15 cellular contexts compared by ENCODE assay signal in genomic region chr9:128901379-128901778, GRCh38. TPM values are rescaled to one million over a fixed set of nuclear protein-coding genes. Genes with fewer than 3 reads are reported as not detected.
DNase-seq lines count a peak whose midpoint lies in the region; ATAC-seq and TF ChIP-seq lines count a peak whose summit lies in the region.
"Had no signal": no experiment of that assay in that cellular context is flagged by ENCODE, and none has a peak within 500 bp of the region (broad histone marks: within the 10 kb centered on the region; RNA-seq: fewer than 3 reads in every experiment).

No MANE protein-coding gene starts in this region.

- no peak overlapping the region for H3K4me3 Mint-ChIP-seq in activated T-cell treated with anti-CD3 and anti-CD28 coated beads, Interleukin-2, amount 50 U/mL, for 24 hours
- H3K4me3 Mint-ChIP-seq in activated T-cell treated with anti-CD3 and anti-CD28 coated beads, Interleukin-2, amount 50 U/mL, for 4 hours, result no peak overlapping the region
- no peak overlapping the region for H3K4me3 Mint-ChIP-seq in activated CD4-positive, alpha-beta memory T cell treated with anti-CD3 and anti-CD28 coated beads, Interleukin-2, amount 10 ng/mL, durations not matched to agents 7 days and 5 days
- no peak overlapping the region for H3K4me3 Mint-ChIP-seq in osteocyte (ENCODE audit: unreplicated experiment)

- peaks cover 70% of the 10 kb centered on the region for H3K4me1 Mint-ChIP-seq in activated T-cell treated with anti-CD3 and anti-CD28 coated beads, Interleukin-2, amount 50 U/mL, for 24 hours (ENCODE audit: low read depth)
- peaks cover 76% of the 10 kb centered on the region for H3K4me1 Mint-ChIP-seq in activated T-cell treated with anti-CD3 and anti-CD28 coated beads, Interleukin-2, amount 50 U/mL, for 4 hours (ENCODE audit: low read depth)
- H3K4me1 Mint-ChIP-seq in activated CD4-positive, alpha-beta memory T cell treated with anti-CD3 and anti-CD28 coated beads, Interleukin-2, amount 10 ng/mL, durations not matched to agents 7 days and 5 days, result peaks cover 84% of the 10 kb centered on the region
- H3K4me1 Mint-ChIP-seq in osteocyte (ENCODE audit: unreplicated experiment), result peaks cover 31% of the 10 kb centered on the region

- TF ChIP-seq EP300 in tibial nerve (IDR thresholded peaks at IDR 0.05), result no peak

- no peak overlapping the region for H3K4me3 ChIP-seq in tibial nerve
- H3K4me3 ChIP-seq: left lung had no signal

- H3K4me1 ChIP-seq in foreskin keratinocyte (peaks cover 24% of the 10 kb centered on the region), tibial nerve (peaks cover 0 to 45% (median 21%) of the 10 kb centered on the region in 4 donors)

- H3K27ac ChIP-seq in foreskin keratinocyte (peak overlapping the region; percentile 68), tibial nerve (peak overlapping the region in 3 of 4 donors; percentile 26 to 76 (median 76))
- H3K27ac ChIP-seq: brain microvascular endothelial cell had no signal

- 75 to 80% methylated on average over 6 to 7 of the region's 7 CpGs for WGBS in tibial nerve, 2 donors

- peaks cover 31% of the 10 kb centered on the region for H3K36me3 Mint-ChIP-seq in activated T-cell treated with anti-CD3 and anti-CD28 coated beads, Interleukin-2, amount 50 U/mL, for 24 hours (ENCODE audit: low read depth)
- peaks cover 10% of the 10 kb centered on the region for H3K36me3 Mint-ChIP-seq in activated T-cell treated with anti-CD3 and anti-CD28 coated beads, Interleukin-2, amount 50 U/mL, for 4 hours (ENCODE audit: insufficient read depth)
- H3K36me3 Mint-ChIP-seq in activated CD4-positive, alpha-beta memory T cell treated with anti-CD3 and anti-CD28 coated beads, Interleukin-2, amount 10 ng/mL, durations not matched to agents 7 days and 5 days (ENCODE audit: low read depth), result peaks cover 35% of the 10 kb centered on the region
- peaks cover 3% of the 10 kb centered on the region for H3K36me3 Mint-ChIP-seq in osteocyte (ENCODE audit: unreplicated experiment)

- DNase-seq in activated T-cell treated with anti-CD3 and anti-CD28 coated beads, Interleukin-2, amount 50 U/mL, for 24 hours, result no peak
- no peak for DNase-seq in activated T-cell treated with anti-CD3 and anti-CD28 coated beads, Interleukin-2, amount 50 U/mL, for 4 hours
- no peak for DNase-seq in activated CD4-positive, alpha-beta memory T cell treated with anti-CD3 and anti-CD28 coated beads, Interleukin-2, amount 10 ng/mL, durations not matched to agents 7 days and 5 days
- DNase-seq in foreskin keratinocyte (no peak), tibial nerve (ENCODE audit: low spot score in 2 of 2) (no peak), osteocyte (ENCODE audit: extremely low spot score, unreplicated experiment) (no peak), DMS53 treated with DMSO at 0.1 percent for 48 hours (lab: John Stamatoyannopoulos, UW; ENCODE audit: unreplicated experiment) (no peak)
- DNase-seq: activated effector memory CD4-positive, alpha-beta T cell treated with Interleukin-2 at 50 U/mL for 16 hours; brain microvascular endothelial cell; H7; left lung; NK-92 treated with Interleukin-12 subunit alpha and Interleukin-12 subunit beta, amount 100 ng/mL, for 24 hours had no signal

- CTCF ChIA-PET in activated CD4-positive, alpha-beta memory T cell treated with anti-CD3 and anti-CD28 coated beads, Interleukin-2, amount 10 ng/mL, durations not matched to agents 7 days and 5 days (lab: Charles Lee), result interaction anchor here (1.2 kb wide), 1 partner anchor 22 kb away, joined by 3 read pairs; no protein-coding TSS in a partner anchor

- peak overlapping the region; percentile 22 for H3K27ac Mint-ChIP-seq in activated T-cell treated with anti-CD3 and anti-CD28 coated beads, Interleukin-2, amount 50 U/mL, for 24 hours
- H3K27ac Mint-ChIP-seq in activated CD4-positive, alpha-beta memory T cell treated with anti-CD3 and anti-CD28 coated beads, Interleukin-2, amount 10 ng/mL, durations not matched to agents 7 days and 5 days, result peak overlapping the region; percentile 96
- H3K27ac Mint-ChIP-seq in osteocyte (ENCODE audit: unreplicated experiment), result no peak overlapping the region

- TF ChIP-seq CTCF in foreskin keratinocyte (conservative IDR thresholded peaks at IDR 0.05) (no peak), tibial nerve (IDR thresholded peaks at IDR 0.05) (no peak), osteocyte (IDR thresholded peaks at IDR 0.05) (no peak)

- no peaks in the 10 kb centered on the region for H3K27me3 Mint-ChIP-seq in activated T-cell treated with anti-CD3 and anti-CD28 coated beads, Interleukin-2, amount 50 U/mL, for 24 hours
- H3K27me3 Mint-ChIP-seq in activated T-cell treated with anti-CD3 and anti-CD28 coated beads, Interleukin-2, amount 50 U/mL, for 4 hours (ENCODE audit: low read depth), result no peaks in the 10 kb centered on the region
- no peaks in the 10 kb centered on the region for H3K27me3 Mint-ChIP-seq in activated CD4-positive, alpha-beta memory T cell treated with anti-CD3 and anti-CD28 coated beads, Interleukin-2, amount 10 ng/mL, durations not matched to agents 7 days and 5 days
- no peaks in the 10 kb centered on the region for H3K27me3 Mint-ChIP-seq in osteocyte (ENCODE audit: unreplicated experiment)

- H3K9me3 Mint-ChIP-seq in activated T-cell treated with anti-CD3 and anti-CD28 coated beads, Interleukin-2, amount 50 U/mL, for 24 hours, result no peaks in the 10 kb centered on the region
- H3K9me3 Mint-ChIP-seq in activated T-cell treated with anti-CD3 and anti-CD28 coated beads, Interleukin-2, amount 50 U/mL, for 4 hours, result no peaks in the 10 kb centered on the region
- no peaks in the 10 kb centered on the region for H3K9me3 Mint-ChIP-seq in activated CD4-positive, alpha-beta memory T cell treated with anti-CD3 and anti-CD28 coated beads, Interleukin-2, amount 10 ng/mL, durations not matched to agents 7 days and 5 days
- no peaks in the 10 kb centered on the region for H3K9me3 Mint-ChIP-seq in osteocyte (ENCODE audit: unreplicated experiment)

- H3K9me3 ChIP-seq in tibial nerve, result no peaks in the 10 kb centered on the region
- H3K9me3 ChIP-seq: left lung had no signal

- H3K36me3 ChIP-seq in tibial nerve, result peaks cover 0 to 31% (median 0%) of the 10 kb centered on the region in 3 donors

- POLR2A ChIA-PET in activated CD4-positive, alpha-beta memory T cell treated with anti-CD3 and anti-CD28 coated beads, Interleukin-2, amount 10 ng/mL, durations not matched to agents 7 days and 5 days (lab: Charles Lee), result interaction anchor here (1.4 to 6.3 kb wide), 6 partner anchors 8 to 82 kb away, joined by 4 to 43 read pairs (median 8); partner anchors contain the start of genes KYAT1, LRRC8A and PHYHD1

- H3K27me3 ChIP-seq in foreskin keratinocyte, result no peaks in the 10 kb centered on the region
- H3K27me3 ChIP-seq in tibial nerve, result no peaks in the 10 kb centered on the region
- H3K27me3 ChIP-seq: brain microvascular endothelial cell, left lung had no signal

- ATAC-seq in activated T-cell treated with anti-CD3 and anti-CD28 coated beads, Interleukin-2, amount 50 U/mL, for 4 hours, result no peak
- no peak for ATAC-seq in foreskin keratinocyte
- no peak for ATAC-seq in HG03457 (IDR thresholded peaks at IDR 0.05; ENCODE audit: unreplicated experiment)
- ATAC-seq: activated CD4-positive, CD25-positive, alpha-beta regulatory T cell treated with anti-CD3 and anti-CD28 coated beads, Interleukin-2, amount 50 U/mL, for 24 hours; left lung had no signal

- TF ChIP-seq POLR2A in tibial nerve (IDR thresholded peaks at IDR 0.05), result no peak

RNA-seq across cellular contexts. Expression of gene PHYHD1, which starts 19.4 kb away (rescaled TPM):
- total RNA-seq in activated T-cell treated with anti-CD3 and anti-CD28 coated beads, Interleukin-2, amount 50 U/mL, for 4 hours, result under 1 TPM in 1 of 3 donors, not detected in 2; 0.20 TPM
- total RNA-seq in activated CD4-positive, alpha-beta memory T cell treated with anti-CD3 and anti-CD28 coated beads, Interleukin-2, amount 10 ng/mL, durations not matched to agents 7 days and 5 days, result 1 to 10 TPM; 1.1 to 1.4 TPM
- total RNA-seq in foreskin keratinocyte (8.2 and 12.9 TPM in 2 replicates), tibial nerve (10 to 100 TPM; 37.8 to 55.3 (median 45.8) TPM), osteocyte (4.6 and 6.0 TPM in 2 replicates)
- 11.6 and 19.9 TPM in 2 replicates for polyA plus RNA-seq in foreskin keratinocyte
- total RNA-seq: M059J had no signal

RNA-seq across cellular contexts. Expression of gene LRRC8A, which starts 19.4 kb away (rescaled TPM):
- total RNA-seq in activated T-cell treated with anti-CD3 and anti-CD28 coated beads, Interleukin-2, amount 50 U/mL, for 4 hours, result 10 to 100 TPM; 22.6 to 24.0 (median 23.6) TPM
- total RNA-seq in activated CD4-positive, alpha-beta memory T cell treated with anti-CD3 and anti-CD28 coated beads, Interleukin-2, amount 10 ng/mL, durations not matched to agents 7 days and 5 days, result 10 to 100 TPM; 37.1 to 38.1 TPM
- total RNA-seq in foreskin keratinocyte (127 and 152 TPM in 2 replicates), tibial nerve (10 to 100 TPM; 65.1 to 94.7 (median 81.1) TPM), osteocyte (39.5 and 42.8 TPM in 2 replicates)
- polyA plus RNA-seq in foreskin keratinocyte, result 74.0 and 81.3 TPM in 2 replicates

RNA-seq across cellular contexts. Expression of gene KYAT1, which starts 19.6 kb away (rescaled TPM):
- total RNA-seq in activated T-cell treated with anti-CD3 and anti-CD28 coated beads, Interleukin-2, amount 50 U/mL, for 4 hours, result 1 to 10 TPM; 4.7 to 5.6 (median 4.8) TPM
- 10 to 100 TPM; 12.7 to 14.8 TPM for total RNA-seq in activated CD4-positive, alpha-beta memory T cell treated with anti-CD3 and anti-CD28 coated beads, Interleukin-2, amount 10 ng/mL, durations not matched to agents 7 days and 5 days
- total RNA-seq in foreskin keratinocyte (13.2 and 16.2 TPM in 2 replicates), tibial nerve (1 to 10 TPM; 7.4 to 9.0 (median 8.6) TPM), osteocyte (5.3 and 6.5 TPM in 2 replicates)
- 13.0 and 16.4 TPM in 2 replicates for polyA plus RNA-seq in foreskin keratinocyte

RNA-seq across cellular contexts. Expression of gene DOLK, which starts 46.0 kb away (rescaled TPM):
- 10 to 100 TPM; 14.4 to 15.8 (median 15.2) TPM for total RNA-seq in activated T-cell treated with anti-CD3 and anti-CD28 coated beads, Interleukin-2, amount 50 U/mL, for 4 hours
- 1 to 10 TPM; 7.0 TPM for total RNA-seq in activated CD4-positive, alpha-beta memory T cell treated with anti-CD3 and anti-CD28 coated beads, Interleukin-2, amount 10 ng/mL, durations not matched to agents 7 days and 5 days
- total RNA-seq in foreskin keratinocyte (21.1 and 21.5 TPM in 2 replicates), tibial nerve (10 to 100 TPM in 3 of 4 donors, 1 to 10 TPM in 1; 9.4 to 13.1 (median 12.3) TPM), osteocyte (27.4 and 30.5 TPM in 2 replicates)
- polyA plus RNA-seq in foreskin keratinocyte, result 20.2 and 22.0 TPM in 2 replicates

RNA-seq across cellular contexts. Expression of gene NUP188, which starts 46.1 kb away (rescaled TPM):
- 100 to 1,000 TPM; 166 to 183 (median 167) TPM for total RNA-seq in activated T-cell treated with anti-CD3 and anti-CD28 coated beads, Interleukin-2, amount 50 U/mL, for 4 hours
- total RNA-seq in activated CD4-positive, alpha-beta memory T cell treated with anti-CD3 and anti-CD28 coated beads, Interleukin-2, amount 10 ng/mL, durations not matched to agents 7 days and 5 days, result 10 to 100 TPM; 65.8 to 73.6 TPM
- total RNA-seq in foreskin keratinocyte, result 55.3 and 61.2 TPM in 2 replicates
- 21.9 and 26.5 TPM in 2 replicates for polyA plus RNA-seq in foreskin keratinocyte
- total RNA-seq in tibial nerve, result 10 to 100 TPM; 22.9 to 76.5 (median 43.5) TPM
- 44.5 and 49.0 TPM in 2 replicates for total RNA-seq in osteocyte
